8 cellular contexts compared by ENCODE assay signal in genomic region chr20:18132663-18133062, GRCh38.
"Had no signal": no experiment of that assay in that cellular context is flagged by ENCODE, and none has a peak within 500 bp of the region (broad histone marks: within the 10 kb centered on the region; RNA-seq: fewer than 3 reads in every experiment).

No MANE protein-coding gene starts in this region.

- FAIRE-seq: G401.6, GM12878, GM12891, GM12892, GM18507, GM19239 had no signal

- ATAC-seq: GM12878 had no signal

- H3K4me3 ChIP-seq: GM12878 had no signal

- DNase-seq: GDM1, GF-D8 had no signal
